Comparison of ENCODE assay signal across 10 cellular contexts in genomic region chr17:50627782-50628601, GRCh38. TPM values are rescaled to one million over a fixed set of nuclear protein-coding genes. Genes with fewer than 3 reads are reported as not detected.
DNase-seq lines count a peak whose midpoint lies in the region; ATAC-seq and TF ChIP-seq lines count a peak whose summit lies in the region.
"Had no signal": no experiment of that assay in that cellular context is flagged by ENCODE, and none has a peak within 500 bp of the region (broad histone marks: within the 10 kb centered on the region; RNA-seq: fewer than 3 reads in every experiment).

No MANE protein-coding gene starts in this region.

- H3K27ac Mint-ChIP-seq in Calu3 (ENCODE audit: unreplicated experiment) (no peak overlapping the region), WTC11 (no peak overlapping the region)
- no peak overlapping the region for H3K27ac Mint-ChIP-seq in activated T-helper 1 cell treated with anti-CD3 and anti-CD28 coated beads, Interleukin-12 subunit alpha, Interleukin-12 subunit beta, Interleukin-2, Interleukin-4 antibody, amounts not matched to agents 30 ng/mL and 10 ng/mL and 1 ng/mL, durations not matched to agents 14 hours and 24 hours and 36 hours
- H3K27ac Mint-ChIP-seq: activated CD4-positive, alpha-beta T cell treated with anti-CD3 and anti-CD28 coated beads, Interleukin-2, amount 10 ng/mL, durations not matched to agents 24 days and 14 days had no signal

- H4K91ac ChIP-seq in mesenchymal stem cell (ENCODE audit: low read length): peak overlapping the region; percentile 28

- H2AFZ ChIP-seq in mesenchymal stem cell (ENCODE audit: low read depth, low read length): no peak overlapping the region

- H3K27ac ChIP-seq in mesenchymal stem cell (ENCODE audit: low read length, poor library complexity, severe bottlenecking): no peak overlapping the region

- H2BK12ac ChIP-seq in mesenchymal stem cell (ENCODE audit: low read length in 2 of 2): peak overlapping the region in 1 of 2 experiments; percentile 10

- no peak overlapping the region for H2BK120ac ChIP-seq in mesenchymal stem cell (ENCODE audit: low read depth, low read length)

- peaks cover under 1% of the 10 kb centered on the region for H3K27me3 Mint-ChIP-seq in Calu3 (ENCODE audit: unreplicated experiment)
- peaks cover 16% of the 10 kb centered on the region for H3K27me3 Mint-ChIP-seq in WTC11 (ENCODE audit: low read depth)
- H3K27me3 Mint-ChIP-seq in activated T-helper 1 cell treated with anti-CD3 and anti-CD28 coated beads, Interleukin-12 subunit alpha, Interleukin-12 subunit beta, Interleukin-2, Interleukin-4 antibody, amounts not matched to agents 30 ng/mL and 10 ng/mL and 1 ng/mL, durations not matched to agents 14 hours and 24 hours and 36 hours (ENCODE audit: insufficient read depth): peaks cover 58% of the 10 kb centered on the region

- H3K14ac ChIP-seq in mesenchymal stem cell (ENCODE audit: low read length in 2 of 2): peak overlapping the region in 1 of 2 experiments; percentile 5

- H2AK5ac ChIP-seq in mesenchymal stem cell (ENCODE audit: low read length, severe bottlenecking): peak overlapping the region; percentile 81

- peak overlapping the region; percentile 60 for H3K4me3 Mint-ChIP-seq in Calu3 (ENCODE audit: low read depth, unreplicated experiment)
- H3K4me3 Mint-ChIP-seq in WTC11: peak overlapping the region; percentile 59
- no peak overlapping the region for H3K4me3 Mint-ChIP-seq in activated T-helper 1 cell treated with anti-CD3 and anti-CD28 coated beads, Interleukin-12 subunit alpha, Interleukin-12 subunit beta, Interleukin-2, Interleukin-4 antibody, amounts not matched to agents 30 ng/mL and 10 ng/mL and 1 ng/mL, durations not matched to agents 14 hours and 24 hours and 36 hours
- H3K4me3 Mint-ChIP-seq: activated CD4-positive, alpha-beta T cell treated with anti-CD3 and anti-CD28 coated beads, Interleukin-2, amount 10 ng/mL, durations not matched to agents 24 days and 14 days had no signal

- no peaks in the 10 kb centered on the region for H3K9me3 Mint-ChIP-seq in Calu3 (ENCODE audit: low read depth, unreplicated experiment)
- no peaks in the 10 kb centered on the region for H3K9me3 Mint-ChIP-seq in WTC11
- no peaks in the 10 kb centered on the region for H3K9me3 Mint-ChIP-seq in activated T-helper 1 cell treated with anti-CD3 and anti-CD28 coated beads, Interleukin-12 subunit alpha, Interleukin-12 subunit beta, Interleukin-2, Interleukin-4 antibody, amounts not matched to agents 30 ng/mL and 10 ng/mL and 1 ng/mL, durations not matched to agents 14 hours and 24 hours and 36 hours
- H3K9me3 Mint-ChIP-seq: activated CD4-positive, alpha-beta T cell treated with anti-CD3 and anti-CD28 coated beads, Interleukin-2, amount 10 ng/mL, durations not matched to agents 24 days and 14 days had no signal

- peak; percentile 83 for DNase-seq in Calu3
- peak; percentile 3 for DNase-seq in MV-4-11 (lab: John Stamatoyannopoulos, UW)
- peak; percentile 37 for DNase-seq in WTC11 (ENCODE audit: low spot score)
- peak; percentile 47 for DNase-seq in mesenchymal stem cell
- no peak for DNase-seq in amniotic stem cell (lab: John Stamatoyannopoulos, UW)
- no peak for DNase-seq in activated T-helper 1 cell treated with anti-CD3 and anti-CD28 coated beads, Interleukin-12 subunit alpha, Interleukin-12 subunit beta, Interleukin-2, Interleukin-4 antibody, amounts not matched to agents 30 ng/mL and 10 ng/mL and 1 ng/mL, durations not matched to agents 14 hours and 24 hours and 36 hours (ENCODE audit: low spot score)
- DNase-seq in midbrain (lab: John Stamatoyannopoulos, UW): no peak
- DNase-seq: activated CD4-positive, alpha-beta T cell treated with anti-CD3 and anti-CD28 coated beads, Interleukin-2, amount 10 ng/mL, durations not matched to agents 24 days and 14 days had no signal

- ATAC-seq in WTC11 (peak; percentile 25), HG02840 (IDR thresholded peaks at IDR 0.05; ENCODE audit: low FRiP score, unreplicated experiment) (no peak)
- ATAC-seq: right cardiac atrium had no signal

- H2BK15ac ChIP-seq in mesenchymal stem cell (ENCODE audit: low read depth, poor library complexity, severe bottlenecking): no peak overlapping the region

- H3K36me3 ChIP-seq in mesenchymal stem cell (ENCODE audit: control insufficient read depth in 1 of 2, insufficient read depth in 2 of 2, low read depth in 1 of 2, low read length in 2 of 2): no peaks in the 10 kb centered on the region

- intact Hi-C loops in Calu3 (cut with micrococcal nuclease; ENCODE audit: unreplicated experiment): no loop called here
- intact Hi-C loops in activated T-helper 1 cell treated with anti-CD3 and anti-CD28 coated beads, Interleukin-12 subunit alpha, Interleukin-12 subunit beta, Interleukin-2, Interleukin-4 antibody, amounts not matched to agents 30 ng/mL and 10 ng/mL and 1 ng/mL, durations not matched to agents 14 hours and 24 hours and 36 hours (cut with micrococcal nuclease): no loop called here

- peak overlapping the region in 1 of 2 experiments; percentile 77 for H3K23ac ChIP-seq in mesenchymal stem cell (ENCODE audit: low read length in 2 of 2)

- H3K4me1 Mint-ChIP-seq in Calu3 (ENCODE audit: low read depth, unreplicated experiment) (peaks cover 46% of the 10 kb centered on the region), WTC11 (peaks cover 30% of the 10 kb centered on the region)
- peaks cover 4% of the 10 kb centered on the region for H3K4me1 Mint-ChIP-seq in activated T-helper 1 cell treated with anti-CD3 and anti-CD28 coated beads, Interleukin-12 subunit alpha, Interleukin-12 subunit beta, Interleukin-2, Interleukin-4 antibody, amounts not matched to agents 30 ng/mL and 10 ng/mL and 1 ng/mL, durations not matched to agents 14 hours and 24 hours and 36 hours (ENCODE audit: low read depth)

- no peak for TF ChIP-seq CTCF in Calu3 (IDR thresholded peaks at IDR 0.05; ENCODE audit: unreplicated experiment)
- no peak for TF ChIP-seq CTCF in WTC11 (IDR thresholded peaks at IDR 0.05)

- POLR2A ChIA-PET in WTC11 (lab: Charles Lee): interaction anchor here (0.8 to 1.4 kb wide), 3 partner anchors 8 to 77 kb away, joined by 3 to 4 read pairs (median 4); partner anchors contain the start of gene CACNA1G

- H4K8ac ChIP-seq in mesenchymal stem cell (ENCODE audit: low read length): no peak overlapping the region

- no peak overlapping the region for H2BK5ac ChIP-seq in mesenchymal stem cell (ENCODE audit: low read depth, low read length, poor library complexity, severe bottlenecking)

- H3K36me3 Mint-ChIP-seq in Calu3 (ENCODE audit: insufficient read depth, unreplicated experiment): peaks cover 6% of the 10 kb centered on the region
- H3K36me3 Mint-ChIP-seq in WTC11: no peaks in the 10 kb centered on the region
- H3K36me3 Mint-ChIP-seq in activated T-helper 1 cell treated with anti-CD3 and anti-CD28 coated beads, Interleukin-12 subunit alpha, Interleukin-12 subunit beta, Interleukin-2, Interleukin-4 antibody, amounts not matched to agents 30 ng/mL and 10 ng/mL and 1 ng/mL, durations not matched to agents 14 hours and 24 hours and 36 hours (ENCODE audit: low read depth): no peaks in the 10 kb centered on the region

- no peaks in the 10 kb centered on the region for H3K79me1 ChIP-seq in mesenchymal stem cell (replicated peaks; ENCODE audit: low read length, poor library complexity, severe bottlenecking)

- peak overlapping the region in 1 of 2 experiments; percentile 28 for H3K4me3 ChIP-seq in mesenchymal stem cell (ENCODE audit: insufficient read depth in 1 of 2, low read depth in 1 of 2, low read length in 2 of 2)

- H3K27me3 ChIP-seq in mesenchymal stem cell (ENCODE audit: control insufficient read depth in 1 of 2, insufficient read depth in 1 of 2, low read length in 2 of 2): peaks cover 0 to 19% of the 10 kb centered on the region in 2 experiments

- BruUV-seq in Calu3 (replicated peaks; lab: Mats Ljungman, UMichigan): no TSS peak

- no peak overlapping the region for H3K4ac ChIP-seq in mesenchymal stem cell (ENCODE audit: low read depth in 1 of 2, low read length in 2 of 2)

- no peaks in the 10 kb centered on the region for H3K9me3 ChIP-seq in mesenchymal stem cell (ENCODE audit: control insufficient read depth, low read length)

- peak overlapping the region in 1 of 2 experiments; percentile 1 for H3K18ac ChIP-seq in mesenchymal stem cell (ENCODE audit: low read depth in 1 of 2, low read length in 2 of 2)

- H3K4me1 ChIP-seq in mesenchymal stem cell (ENCODE audit: control insufficient read depth, insufficient read depth, low read depth, low read length): peaks cover 29% of the 10 kb centered on the region

- CTCF ChIA-PET in Calu3 (lab: Charles Lee) (interaction anchor here (0.6 to 7.5 kb wide), 15 partner anchors 8 to 332 kb away, joined by 3 to 130 read pairs (median 5); partner anchors contain the start of gene CACNA1G), WTC11 (lab: Charles Lee) (interaction anchor here (0.6 to 7.5 kb wide), 28 partner anchors 8 to 231 kb away, joined by 3 to 313 read pairs (median 4); partner anchors contain the start of genes ABCC3, CACNA1G, EPN3 and LRRC59)

- WGBS in mesenchymal stem cell: 22% methylated on average over 16 of the region's 17 CpGs

- H3K9ac ChIP-seq in mesenchymal stem cell (ENCODE audit: low read length): no peak overlapping the region

- peak overlapping the region; percentile 65 for H3K4me2 ChIP-seq in mesenchymal stem cell (ENCODE audit: low read length, poor library complexity, severe bottlenecking)

TF ChIP-seq in WTC11, 78 proteins besides CTCF, POLR2A, EP300 and RAD21 (continues in another document):
- TF ChIP-seq FOXK1 (CRISPR knock-in tag; IDR thresholded peaks at IDR 0.05) (peak; percentile 49; the same call in 1 of the 2 replicates), GABPB1 (CRISPR knock-in tag; IDR thresholded peaks at IDR 0.05) (peak; percentile 52; the same call in 1 of the 2 replicates), TEAD4 (CRISPR knock-in tag; IDR thresholded peaks at IDR 0.05) (no peak)

RNA-seq across cellular contexts. Expression of gene ABCC3, which starts 6.7 kb away (rescaled TPM):
- total RNA-seq in Calu3 (2022): 88.0 and 125 TPM in 2 replicates
- 0.92 to 2.6 TPM (median 0.99 TPM) in 3 replicates for total RNA-seq in WTC11 (2021)
- polyA plus RNA-seq in mesenchymal stem cell (2013, experiment 1 of 2): 2.5 TPM
- polyA plus RNA-seq in mesenchymal stem cell (2013, experiment 2 of 2): 2.5 TPM
- total RNA-seq in activated T-helper 1 cell treated with anti-CD3 and anti-CD28 coated beads, Interleukin-12 subunit alpha, Interleukin-12 subunit beta, Interleukin-2, Interleukin-4 antibody, amounts not matched to agents 30 ng/mL and 10 ng/mL and 1 ng/mL, durations not matched to agents 14 hours and 24 hours and 36 hours: not detected in 2 replicates
- total RNA-seq: activated CD4-positive, alpha-beta T cell treated with anti-CD3 and anti-CD28 coated beads, Interleukin-2, amount 10 ng/mL, durations not matched to agents 24 days and 14 days had no signal

Comparison
In these comparisons a context has a peak if more than half of its experiments do, and no peak if none do; other contexts are left out.
1. DNase-seq: peak in Calu3 (single experiment), MV-4-11 (single experiment), WTC11 (single experiment) and mesenchymal stem cell (single experiment); none in amniotic stem cell (single experiment), activated T-helper 1 cell treated with anti-CD3 and anti-CD28 coated beads, Interleukin-12 subunit alpha, Interleukin-12 subunit beta, Interleukin-2, Interleukin-4 antibody, amounts not matched to agents 30 ng/mL and 10 ng/mL and 1 ng/mL, durations not matched to agents 14 hours and 24 hours and 36 hours (single experiment) and midbrain (single experiment).
2. RNA of gene ABCC3, which starts 6.7 kb away (total RNA-seq): 88.0 to 125 TPM in Calu3; 0.92 to 2.6 TPM in WTC11 and not detected in activated T-helper 1 cell treated with anti-CD3 and anti-CD28 coated beads, Interleukin-12 subunit alpha, Interleukin-12 subunit beta, Interleukin-2, Interleukin-4 antibody, amounts not matched to agents 30 ng/mL and 10 ng/mL and 1 ng/mL, durations not matched to agents 14 hours and 24 hours and 36 hours; every median in the first group is over 10 times any median in the second.